In the genomic region with DNA sequence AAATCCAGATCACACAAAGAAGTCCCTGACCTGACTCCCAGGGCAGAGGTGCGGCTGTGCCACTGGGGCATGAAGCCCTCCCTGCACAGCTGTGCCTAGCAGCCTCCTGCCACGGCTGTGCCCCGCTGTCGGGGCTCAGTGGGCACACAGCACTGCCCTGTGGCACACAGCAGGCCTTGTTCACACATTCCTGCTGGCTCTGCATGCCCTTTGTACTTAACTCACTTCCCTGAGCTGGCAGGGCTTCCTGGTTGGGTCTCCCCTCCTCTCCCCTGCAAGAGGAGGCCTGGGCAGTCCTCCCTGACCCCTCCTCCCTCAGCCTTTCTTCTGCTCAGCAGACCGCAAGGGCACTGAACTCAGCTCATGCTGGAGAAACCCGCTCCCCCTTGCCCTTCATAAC, we compare ENCODE assay signal across 2 cellular contexts.
TF ChIP-seq lines count a peak whose summit lies in the region.

No MANE protein-coding gene starts in this region.

TF ChIP-seq in GM23338, 12 proteins besides CTCF, POLR2A, EP300 and RAD21 (continues in another document):
- TF ChIP-seq ZNF331 (CRISPR knock-in tag; IDR thresholded peaks at IDR 0.05; ENCODE audit: low read depth) (no peak), CREB1 (CRISPR knock-in tag; IDR thresholded peaks at IDR 0.05; ENCODE audit: low read depth) (no peak), JUNB (IDR thresholded peaks at IDR 0.05; ENCODE audit: unreplicated experiment) (no peak), ZNF114 (CRISPR knock-in tag; IDR thresholded peaks at IDR 0.05) (no peak), EZH2 (IDR thresholded peaks at IDR 0.05; ENCODE audit: low read depth, unreplicated experiment) (no peak), POLR2AphosphoS5 (IDR thresholded peaks at IDR 0.05; ENCODE audit: low read depth) (no peak), NANOG (IDR thresholded peaks at IDR 0.05; ENCODE audit: borderline replicate concordance) (no peak), EZH2phosphoT487 (IDR thresholded peaks at IDR 0.05; ENCODE audit: unreplicated experiment) (no peak)
- TF ChIP-seq, protein P1, sequence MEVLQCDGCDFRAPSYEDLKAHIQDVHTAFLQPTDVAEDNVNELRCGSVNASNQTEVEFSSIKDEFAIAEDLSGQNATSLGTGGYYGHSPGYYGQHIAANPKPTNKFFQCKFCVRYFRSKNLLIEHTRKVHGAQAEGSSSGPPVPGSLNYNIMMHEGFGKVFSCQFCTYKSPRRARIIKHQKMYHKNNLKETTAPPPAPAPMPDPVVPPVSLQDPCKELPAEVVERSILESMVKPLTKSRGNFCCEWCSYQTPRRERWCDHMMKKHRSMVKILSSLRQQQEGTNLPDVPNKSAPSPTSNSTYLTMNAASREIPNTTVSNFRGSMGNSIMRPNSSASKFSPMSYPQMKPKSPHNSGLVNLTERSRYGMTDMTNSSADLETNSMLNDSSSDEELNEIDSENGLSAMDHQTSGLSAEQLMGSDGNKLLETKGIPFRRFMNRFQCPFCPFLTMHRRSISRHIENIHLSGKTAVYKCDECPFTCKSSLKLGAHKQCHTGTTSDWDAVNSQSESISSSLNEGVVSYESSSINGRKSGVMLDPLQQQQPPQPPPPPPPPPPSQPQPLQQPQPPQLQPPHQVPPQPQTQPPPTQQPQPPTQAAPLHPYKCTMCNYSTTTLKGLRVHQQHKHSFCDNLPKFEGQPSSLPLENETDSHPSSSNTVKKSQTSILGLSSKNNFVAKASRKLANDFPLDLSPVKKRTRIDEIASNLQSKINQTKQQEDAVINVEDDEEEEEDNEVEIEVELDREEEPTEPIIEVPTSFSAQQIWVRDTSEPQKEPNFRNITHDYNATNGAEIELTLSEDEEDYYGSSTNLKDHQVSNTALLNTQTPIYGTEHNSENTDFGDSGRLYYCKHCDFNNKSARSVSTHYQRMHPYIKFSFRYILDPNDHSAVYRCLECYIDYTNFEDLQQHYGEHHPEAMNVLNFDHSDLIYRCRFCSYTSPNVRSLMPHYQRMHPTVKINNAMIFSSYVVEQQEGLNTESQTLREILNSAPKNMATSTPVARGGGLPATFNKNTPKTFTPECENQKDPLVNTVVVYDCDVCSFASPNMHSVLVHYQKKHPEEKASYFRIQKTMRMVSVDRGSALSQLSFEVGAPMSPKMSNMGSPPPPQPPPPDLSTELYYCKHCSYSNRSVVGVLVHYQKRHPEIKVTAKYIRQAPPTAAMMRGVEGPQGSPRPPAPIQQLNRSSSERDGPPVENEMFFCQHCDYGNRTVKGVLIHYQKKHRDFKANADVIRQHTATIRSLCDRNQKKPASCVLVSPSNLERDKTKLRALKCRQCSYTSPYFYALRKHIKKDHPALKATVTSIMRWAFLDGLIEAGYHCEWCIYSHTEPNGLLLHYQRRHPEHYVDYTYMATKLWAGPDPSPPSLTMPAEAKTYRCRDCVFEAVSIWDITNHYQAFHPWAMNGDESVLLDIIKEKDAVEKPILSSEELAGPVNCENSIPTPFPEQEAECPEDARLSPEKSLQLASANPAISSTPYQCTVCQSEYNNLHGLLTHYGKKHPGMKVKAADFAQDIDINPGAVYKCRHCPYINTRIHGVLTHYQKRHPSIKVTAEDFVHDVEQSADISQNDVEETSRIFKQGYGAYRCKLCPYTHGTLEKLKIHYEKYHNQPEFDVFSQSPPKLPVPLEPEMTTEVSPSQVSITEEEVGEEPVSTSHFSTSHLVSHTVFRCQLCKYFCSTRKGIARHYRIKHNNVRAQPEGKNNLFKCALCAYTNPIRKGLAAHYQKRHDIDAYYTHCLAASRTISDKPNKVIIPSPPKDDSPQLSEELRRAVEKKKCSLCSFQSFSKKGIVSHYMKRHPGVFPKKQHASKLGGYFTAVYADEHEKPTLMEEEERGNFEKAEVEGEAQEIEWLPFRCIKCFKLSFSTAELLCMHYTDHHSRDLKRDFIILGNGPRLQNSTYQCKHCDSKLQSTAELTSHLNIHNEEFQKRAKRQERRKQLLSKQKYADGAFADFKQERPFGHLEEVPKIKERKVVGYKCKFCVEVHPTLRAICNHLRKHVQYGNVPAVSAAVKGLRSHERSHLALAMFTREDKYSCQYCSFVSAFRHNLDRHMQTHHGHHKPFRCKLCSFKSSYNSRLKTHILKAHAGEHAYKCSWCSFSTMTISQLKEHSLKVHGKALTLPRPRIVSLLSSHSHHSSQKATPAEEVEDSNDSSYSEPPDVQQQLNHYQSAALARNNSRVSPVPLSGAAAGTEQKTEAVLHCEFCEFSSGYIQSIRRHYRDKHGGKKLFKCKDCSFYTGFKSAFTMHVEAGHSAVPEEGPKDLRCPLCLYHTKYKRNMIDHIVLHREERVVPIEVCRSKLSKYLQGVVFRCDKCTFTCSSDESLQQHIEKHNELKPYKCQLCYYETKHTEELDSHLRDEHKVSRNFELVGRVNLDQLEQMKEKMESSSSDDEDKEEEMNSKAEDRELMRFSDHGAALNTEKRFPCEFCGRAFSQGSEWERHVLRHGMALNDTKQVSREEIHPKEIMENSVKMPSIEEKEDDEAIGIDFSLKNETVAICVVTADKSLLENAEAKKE (CRISPR knock-in tag; IDR thresholded peaks at IDR 0.05): no peak
- TF ChIP-seq, protein P2, sequence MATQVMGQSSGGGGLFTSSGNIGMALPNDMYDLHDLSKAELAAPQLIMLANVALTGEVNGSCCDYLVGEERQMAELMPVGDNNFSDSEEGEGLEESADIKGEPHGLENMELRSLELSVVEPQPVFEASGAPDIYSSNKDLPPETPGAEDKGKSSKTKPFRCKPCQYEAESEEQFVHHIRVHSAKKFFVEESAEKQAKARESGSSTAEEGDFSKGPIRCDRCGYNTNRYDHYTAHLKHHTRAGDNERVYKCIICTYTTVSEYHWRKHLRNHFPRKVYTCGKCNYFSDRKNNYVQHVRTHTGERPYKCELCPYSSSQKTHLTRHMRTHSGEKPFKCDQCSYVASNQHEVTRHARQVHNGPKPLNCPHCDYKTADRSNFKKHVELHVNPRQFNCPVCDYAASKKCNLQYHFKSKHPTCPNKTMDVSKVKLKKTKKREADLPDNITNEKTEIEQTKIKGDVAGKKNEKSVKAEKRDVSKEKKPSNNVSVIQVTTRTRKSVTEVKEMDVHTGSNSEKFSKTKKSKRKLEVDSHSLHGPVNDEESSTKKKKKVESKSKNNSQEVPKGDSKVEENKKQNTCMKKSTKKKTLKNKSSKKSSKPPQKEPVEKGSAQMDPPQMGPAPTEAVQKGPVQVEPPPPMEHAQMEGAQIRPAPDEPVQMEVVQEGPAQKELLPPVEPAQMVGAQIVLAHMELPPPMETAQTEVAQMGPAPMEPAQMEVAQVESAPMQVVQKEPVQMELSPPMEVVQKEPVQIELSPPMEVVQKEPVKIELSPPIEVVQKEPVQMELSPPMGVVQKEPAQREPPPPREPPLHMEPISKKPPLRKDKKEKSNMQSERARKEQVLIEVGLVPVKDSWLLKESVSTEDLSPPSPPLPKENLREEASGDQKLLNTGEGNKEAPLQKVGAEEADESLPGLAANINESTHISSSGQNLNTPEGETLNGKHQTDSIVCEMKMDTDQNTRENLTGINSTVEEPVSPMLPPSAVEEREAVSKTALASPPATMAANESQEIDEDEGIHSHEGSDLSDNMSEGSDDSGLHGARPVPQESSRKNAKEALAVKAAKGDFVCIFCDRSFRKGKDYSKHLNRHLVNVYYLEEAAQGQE (IDR thresholded peaks at IDR 0.05; ENCODE audit: unreplicated experiment): no peak

TF ChIP-seq in HepG2, 621 proteins besides CTCF, POLR2A, EP300 and RAD21 (continues in another document):
- TF ChIP-seq, protein P3, sequence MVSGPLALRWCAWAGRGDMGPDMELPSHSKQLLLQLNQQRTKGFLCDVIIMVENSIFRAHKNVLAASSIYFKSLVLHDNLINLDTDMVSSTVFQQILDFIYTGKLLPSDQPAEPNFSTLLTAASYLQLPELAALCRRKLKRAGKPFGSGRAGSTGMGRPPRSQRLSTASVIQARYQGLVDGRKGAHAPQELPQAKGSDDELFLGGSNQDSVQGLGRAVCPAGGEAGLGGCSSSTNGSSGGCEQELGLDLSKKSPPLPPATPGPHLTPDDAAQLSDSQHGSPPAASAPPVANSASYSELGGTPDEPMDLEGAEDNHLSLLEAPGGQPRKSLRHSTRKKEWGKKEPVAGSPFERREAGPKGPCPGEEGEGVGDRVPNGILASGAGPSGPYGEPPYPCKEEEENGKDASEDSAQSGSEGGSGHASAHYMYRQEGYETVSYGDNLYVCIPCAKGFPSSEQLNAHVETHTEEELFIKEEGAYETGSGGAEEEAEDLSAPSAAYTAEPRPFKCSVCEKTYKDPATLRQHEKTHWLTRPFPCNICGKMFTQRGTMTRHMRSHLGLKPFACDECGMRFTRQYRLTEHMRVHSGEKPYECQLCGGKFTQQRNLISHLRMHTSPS (CRISPR knock-in tag; IDR thresholded peaks at IDR 0.05; ENCODE audit: low read depth): peak; percentile 98
- TF ChIP-seq, protein P4, sequence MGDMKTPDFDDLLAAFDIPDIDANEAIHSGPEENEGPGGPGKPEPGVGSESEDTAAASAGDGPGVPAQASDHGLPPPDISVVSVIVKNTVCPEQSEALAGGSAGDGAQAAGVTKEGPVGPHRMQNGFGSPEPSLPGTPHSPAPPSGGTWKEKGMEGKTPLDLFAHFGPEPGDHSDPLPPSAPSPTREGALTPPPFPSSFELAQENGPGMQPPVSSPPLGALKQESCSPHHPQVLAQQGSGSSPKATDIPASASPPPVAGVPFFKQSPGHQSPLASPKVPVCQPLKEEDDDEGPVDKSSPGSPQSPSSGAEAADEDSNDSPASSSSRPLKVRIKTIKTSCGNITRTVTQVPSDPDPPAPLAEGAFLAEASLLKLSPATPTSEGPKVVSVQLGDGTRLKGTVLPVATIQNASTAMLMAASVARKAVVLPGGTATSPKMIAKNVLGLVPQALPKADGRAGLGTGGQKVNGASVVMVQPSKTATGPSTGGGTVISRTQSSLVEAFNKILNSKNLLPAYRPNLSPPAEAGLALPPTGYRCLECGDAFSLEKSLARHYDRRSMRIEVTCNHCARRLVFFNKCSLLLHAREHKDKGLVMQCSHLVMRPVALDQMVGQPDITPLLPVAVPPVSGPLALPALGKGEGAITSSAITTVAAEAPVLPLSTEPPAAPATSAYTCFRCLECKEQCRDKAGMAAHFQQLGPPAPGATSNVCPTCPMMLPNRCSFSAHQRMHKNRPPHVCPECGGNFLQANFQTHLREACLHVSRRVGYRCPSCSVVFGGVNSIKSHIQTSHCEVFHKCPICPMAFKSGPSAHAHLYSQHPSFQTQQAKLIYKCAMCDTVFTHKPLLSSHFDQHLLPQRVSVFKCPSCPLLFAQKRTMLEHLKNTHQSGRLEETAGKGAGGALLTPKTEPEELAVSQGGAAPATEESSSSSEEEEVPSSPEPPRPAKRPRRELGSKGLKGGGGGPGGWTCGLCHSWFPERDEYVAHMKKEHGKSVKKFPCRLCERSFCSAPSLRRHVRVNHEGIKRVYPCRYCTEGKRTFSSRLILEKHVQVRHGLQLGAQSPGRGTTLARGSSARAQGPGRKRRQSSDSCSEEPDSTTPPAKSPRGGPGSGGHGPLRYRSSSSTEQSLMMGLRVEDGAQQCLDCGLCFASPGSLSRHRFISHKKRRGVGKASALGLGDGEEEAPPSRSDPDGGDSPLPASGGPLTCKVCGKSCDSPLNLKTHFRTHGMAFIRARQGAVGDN (CRISPR knock-in tag; IDR thresholded peaks at IDR 0.05): peak; percentile 38; the same call in 1 of the 2 replicates
- TF ChIP-seq ZNF674 (CRISPR knock-in tag; IDR thresholded peaks at IDR 0.05; ENCODE audit: low read depth) (no peak), ZKSCAN5 (CRISPR knock-in tag; IDR thresholded peaks at IDR 0.05) (peak; percentile 65; the same call in 1 of the 2 replicates), ZNF263 (CRISPR knock-in tag; IDR thresholded peaks at IDR 0.05) (peak; percentile 99), HOXD1 (CRISPR knock-in tag; IDR thresholded peaks at IDR 0.05) (no peak), HNRNPL (IDR thresholded peaks at IDR 0.05; ENCODE audit: low read depth, low read length) (peak; percentile 100), MTA1 (CRISPR knock-in tag; IDR thresholded peaks at IDR 0.05; ENCODE audit: borderline replicate concordance) (peak; percentile 38; the same call in 1 of the 2 replicates), ELF1 (CRISPR knock-in tag; IDR thresholded peaks at IDR 0.05) (peak; percentile 41; the same call in 1 of the 2 replicates), ZBTB7B (CRISPR knock-in tag; IDR thresholded peaks at IDR 0.05) (peak; percentile 27; the same call in 1 of the 2 replicates), TEAD3 (CRISPR knock-in tag; optimal IDR thresholded peaks at IDR 0.05; ENCODE audit: borderline replicate concordance) (peak; percentile 75), ZNF768 (CRISPR knock-in tag; IDR thresholded peaks at IDR 0.05) (peak; percentile 58; the same call in 1 of the 2 replicates), ZFX (CRISPR knock-in tag; IDR thresholded peaks at IDR 0.05; ENCODE audit: low read depth) (peak; percentile 25; the same call in 1 of the 2 replicates), XRCC5 (optimal IDR thresholded peaks at IDR 0.05; ENCODE audit: low read length) (peak; percentile 50)
- TF ChIP-seq, protein P5, sequence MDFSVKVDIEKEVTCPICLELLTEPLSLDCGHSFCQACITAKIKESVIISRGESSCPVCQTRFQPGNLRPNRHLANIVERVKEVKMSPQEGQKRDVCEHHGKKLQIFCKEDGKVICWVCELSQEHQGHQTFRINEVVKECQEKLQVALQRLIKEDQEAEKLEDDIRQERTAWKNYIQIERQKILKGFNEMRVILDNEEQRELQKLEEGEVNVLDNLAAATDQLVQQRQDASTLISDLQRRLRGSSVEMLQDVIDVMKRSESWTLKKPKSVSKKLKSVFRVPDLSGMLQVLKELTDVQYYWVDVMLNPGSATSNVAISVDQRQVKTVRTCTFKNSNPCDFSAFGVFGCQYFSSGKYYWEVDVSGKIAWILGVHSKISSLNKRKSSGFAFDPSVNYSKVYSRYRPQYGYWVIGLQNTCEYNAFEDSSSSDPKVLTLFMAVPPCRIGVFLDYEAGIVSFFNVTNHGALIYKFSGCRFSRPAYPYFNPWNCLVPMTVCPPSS (IDR thresholded peaks at IDR 0.05): no peak
- TF ChIP-seq, protein P6, sequence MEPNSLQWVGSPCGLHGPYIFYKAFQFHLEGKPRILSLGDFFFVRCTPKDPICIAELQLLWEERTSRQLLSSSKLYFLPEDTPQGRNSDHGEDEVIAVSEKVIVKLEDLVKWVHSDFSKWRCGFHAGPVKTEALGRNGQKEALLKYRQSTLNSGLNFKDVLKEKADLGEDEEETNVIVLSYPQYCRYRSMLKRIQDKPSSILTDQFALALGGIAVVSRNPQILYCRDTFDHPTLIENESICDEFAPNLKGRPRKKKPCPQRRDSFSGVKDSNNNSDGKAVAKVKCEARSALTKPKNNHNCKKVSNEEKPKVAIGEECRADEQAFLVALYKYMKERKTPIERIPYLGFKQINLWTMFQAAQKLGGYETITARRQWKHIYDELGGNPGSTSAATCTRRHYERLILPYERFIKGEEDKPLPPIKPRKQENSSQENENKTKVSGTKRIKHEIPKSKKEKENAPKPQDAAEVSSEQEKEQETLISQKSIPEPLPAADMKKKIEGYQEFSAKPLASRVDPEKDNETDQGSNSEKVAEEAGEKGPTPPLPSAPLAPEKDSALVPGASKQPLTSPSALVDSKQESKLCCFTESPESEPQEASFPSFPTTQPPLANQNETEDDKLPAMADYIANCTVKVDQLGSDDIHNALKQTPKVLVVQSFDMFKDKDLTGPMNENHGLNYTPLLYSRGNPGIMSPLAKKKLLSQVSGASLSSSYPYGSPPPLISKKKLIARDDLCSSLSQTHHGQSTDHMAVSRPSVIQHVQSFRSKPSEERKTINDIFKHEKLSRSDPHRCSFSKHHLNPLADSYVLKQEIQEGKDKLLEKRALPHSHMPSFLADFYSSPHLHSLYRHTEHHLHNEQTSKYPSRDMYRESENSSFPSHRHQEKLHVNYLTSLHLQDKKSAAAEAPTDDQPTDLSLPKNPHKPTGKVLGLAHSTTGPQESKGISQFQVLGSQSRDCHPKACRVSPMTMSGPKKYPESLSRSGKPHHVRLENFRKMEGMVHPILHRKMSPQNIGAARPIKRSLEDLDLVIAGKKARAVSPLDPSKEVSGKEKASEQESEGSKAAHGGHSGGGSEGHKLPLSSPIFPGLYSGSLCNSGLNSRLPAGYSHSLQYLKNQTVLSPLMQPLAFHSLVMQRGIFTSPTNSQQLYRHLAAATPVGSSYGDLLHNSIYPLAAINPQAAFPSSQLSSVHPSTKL (CRISPR knock-in tag; IDR thresholded peaks at IDR 0.05): peak; percentile 39; the same call in 1 of the 2 replicates
